ENCODE assay signal across 17 cellular contexts in genomic region chr22:17579535-17579981, GRCh38. TPM values are rescaled to one million over a fixed set of nuclear protein-coding genes. Genes with fewer than 3 reads are reported as not detected.
DNase-seq lines count a peak whose midpoint lies in the region; TF ChIP-seq lines count a peak whose summit lies in the region.
"Had no signal": no experiment of that assay in that cellular context is flagged by ENCODE, and none has a peak within 500 bp of the region (broad histone marks: within the 10 kb centered on the region; RNA-seq: fewer than 3 reads in every experiment).

No MANE protein-coding gene starts in this region.

- peak overlapping the region; percentile 41 to 97 (median 96) for H3K27ac Mint-ChIP-seq in brain

- H3K9me3 Mint-ChIP-seq in brain: peaks cover 0 to 3% (median 0%) of the 10 kb centered on the region in 5 experiments

- H3K36me3 ChIP-seq in HUES48 (ENCODE audit: control insufficient read depth, insufficient read depth, low read length) (no peaks in the 10 kb centered on the region), liver (ENCODE audit: control insufficient read depth in 4 of 4, insufficient read depth in 3 of 4, low read depth in 1 of 4, low read length in 3 of 4) (peaks cover 5 to 40% (median 14%) of the 10 kb centered on the region in 4 donors)
- H3K36me3 ChIP-seq: MG63 had no signal

- H3K4me3 ChIP-seq in HUES48 (ENCODE audit: low read depth, low read length): no peak overlapping the region
- no peak overlapping the region for H3K4me3 ChIP-seq in liver (ENCODE audit: low read depth in 1 of 3, low read length in 3 of 3)
- H3K4me3 ChIP-seq: GM23248, MG63 had no signal

- H3K27me3 ChIP-seq in HUES48 (ENCODE audit: control insufficient read depth, insufficient read depth, low read length) (no peaks in the 10 kb centered on the region), liver (ENCODE audit: control insufficient read depth in 4 of 4, insufficient read depth in 4 of 4, low read length in 3 of 4) (no peaks in the 10 kb centered on the region)
- H3K27me3 ChIP-seq: MG63 had no signal

- H3K9ac ChIP-seq in HUES48 (ENCODE audit: low read depth, low read length): no peak overlapping the region
- H3K9ac ChIP-seq in liver (ENCODE audit: low read depth in 1 of 2, low read length in 2 of 2): no peak overlapping the region
- H3K9ac ChIP-seq: GM23248 had no signal

- 76% methylated on average over 14 of the region's 14 CpGs for WGBS in liver

- H3K4me1 ChIP-seq in HUES48 (ENCODE audit: control insufficient read depth, insufficient read depth, low read length) (peaks cover 5% of the 10 kb centered on the region; the same call in 1 of the 2 replicates), liver (ENCODE audit: control insufficient read depth in 4 of 4, insufficient read depth in 4 of 4, low read length in 3 of 4) (peaks cover 0 to 20% (median 10%) of the 10 kb centered on the region in 4 donors)

- peaks cover 2% of the 10 kb centered on the region for H3K27me3 Mint-ChIP-seq in brain

- TF ChIP-seq CTCF in brain (conservative IDR thresholded peaks at IDR 0.05) (no peak), liver (IDR thresholded peaks at IDR 0.05; ENCODE audit: low read depth, low read length, missing input control) (no peak), GM10266 (IDR thresholded peaks at IDR 0.05; ENCODE audit: control insufficient read depth, insufficient read depth, low read depth, missing control alignments) (no peak)

- H3K4me3 Mint-ChIP-seq in brain: no peak overlapping the region

- peak overlapping the region; percentile 69 for H3K27ac ChIP-seq in HUES48 (ENCODE audit: low read depth, low read length)
- H3K27ac ChIP-seq in liver (ENCODE audit: low read depth in 1 of 2, low read length in 2 of 2): peak overlapping the region in 1 of 2 donors; percentile 33
- H3K27ac ChIP-seq in substantia nigra (ENCODE audit: low read depth, low read length, poor library complexity, severe bottlenecking): peak overlapping the region; percentile 21
- H3K27ac ChIP-seq: C4-2B, GM23248 had no signal

- H3K9me3 ChIP-seq in HUES48 (ENCODE audit: control insufficient read depth, insufficient read depth, low read length) (no peaks in the 10 kb centered on the region), liver (ENCODE audit: control insufficient read depth in 4 of 4, low read length in 3 of 4) (no peaks in the 10 kb centered on the region)
- H3K9me3 ChIP-seq: MG63 had no signal

- peaks cover 41% of the 10 kb centered on the region for H3K4me1 Mint-ChIP-seq in brain

- no peak for DNase-seq in substantia nigra (lab: John Stamatoyannopoulos, UW)
- no peak for DNase-seq in T-helper 1 cell
- no peak for DNase-seq in GM10266 (ENCODE audit: extremely low spot score)
- DNase-seq in AML-193 (lab: John Stamatoyannopoulos, UW): no peak
- DNase-seq: DND-41, GDM1, GM23248, MG63, NCI-H1092, NCI-H146, NCI-H2081 treated with DMSO at 0.1 percent for 48 hours, NCI-H510A treated with DMSO at 0.1 percent for 48 hours, NCI-H82 had no signal

- peak in 1 of 2 donors; percentile 14 for TF ChIP-seq RAD21 in liver (IDR thresholded peaks at IDR 0.05)

- no peaks in the 10 kb centered on the region for H3K36me3 Mint-ChIP-seq in brain

TF ChIP-seq in liver, 16 proteins besides CTCF, POLR2A, EP300 and RAD21:
- TF ChIP-seq FOXA1 (IDR thresholded peaks at IDR 0.05) (no peak), HNF4A (conservative IDR thresholded peaks at IDR 0.05) (peak; percentile 84 to 98), EGR1 (IDR thresholded peaks at IDR 0.05; ENCODE audit: low read depth in 2 of 2) (no peak), RXRA (IDR thresholded peaks at IDR 0.05) (peak; percentile 53 to 78), GABPA (IDR thresholded peaks at IDR 0.05 in 1 of 2, conservative IDR thresholded peaks at IDR 0.05 in 1 of 2) (no peak), HNF4G (IDR thresholded peaks at IDR 0.05) (peak; percentile 87), SP1 (IDR thresholded peaks at IDR 0.05) (peak; percentile 66), NR2F2 (IDR thresholded peaks at IDR 0.05) (no peak), FOXA2 (IDR thresholded peaks at IDR 0.05) (no peak)

RNA-seq across cellular contexts. Expression of gene SLC25A18, which starts 16.3 kb away (rescaled TPM):
- 40.2 TPM for polyA plus RNA-seq in brain (ENCODE audit: insufficient read depth, low read depth, low replicate concordance)
- total RNA-seq in liver: 10 to 100 TPM; 18.8 to 67.7 TPM
- polyA plus RNA-seq in liver: 10 to 100 TPM; 72.0 to 84.7 TPM
- total RNA-seq: GM23248 had no signal
- polyA plus RNA-seq: GM23248 had no signal

RNA-seq across cellular contexts. Expression of gene ATP6V1E1, which starts 49.0 kb away (rescaled TPM):
- polyA plus RNA-seq in brain (ENCODE audit: insufficient read depth, low read depth, low replicate concordance): 250 TPM
- 10 to 100 TPM; 47.5 to 53.1 TPM for total RNA-seq in liver
- polyA plus RNA-seq in liver: 10 to 100 TPM; 44.6 to 50.6 TPM

RNA-seq across cellular contexts. Expression of gene BCL2L13, which starts 59.0 kb away (rescaled TPM):
- polyA plus RNA-seq in brain (ENCODE audit: insufficient read depth, low read depth, low replicate concordance): 39.7 TPM
- 10 to 100 TPM; 25.6 to 31.8 TPM for total RNA-seq in liver
- polyA plus RNA-seq in liver: 10 to 100 TPM; 22.3 to 23.4 TPM
